In genomic region chrX:71068052-71068918, GRCh38 we compare ENCODE assay signal across 8 cellular contexts. TPM values are rescaled to one million over a fixed set of nuclear protein-coding genes. Genes with fewer than 3 reads are reported as not detected.
DNase-seq lines count a peak whose midpoint lies in the region; ATAC-seq and TF ChIP-seq lines count a peak whose summit lies in the region.

SNX12 (minus strand) TSS chrX:71068334; CDS start chrX:71068306, 28 bp downstream.

- peak within 1 kb of the TSS; percentile 83 for H3K9ac ChIP-seq in adipocyte (ENCODE audit: low read length)
- H3K9ac ChIP-seq in trophoblast cell (ENCODE audit: low read length) = peak within 1 kb of the TSS; percentile 83

- H3K4ac ChIP-seq in trophoblast cell (ENCODE audit: low read depth, low read length) = no peak within 1 kb of the TSS

- peak within 1 kb of the TSS; percentile 8 for H2AFZ ChIP-seq in trophoblast cell (ENCODE audit: insufficient read depth, low read length, poor library complexity)

- H4K91ac ChIP-seq in trophoblast cell (ENCODE audit: low read depth, low read length) = peak within 1 kb of the TSS; percentile 57

- H3K18ac ChIP-seq in trophoblast cell (ENCODE audit: low read length) = no peak within 1 kb of the TSS

- no peak within 1 kb of the TSS for H3K23ac ChIP-seq in trophoblast cell (ENCODE audit: low read length)

- peaks cover 6% of the 10 kb centered on the region for H3K79me1 ChIP-seq in trophoblast cell (ENCODE audit: low read length)

- H3K27ac ChIP-seq in cardiac muscle cell (peak within 1 kb of the TSS; percentile 50), trophoblast cell (ENCODE audit: low read depth, low read length) (peak within 1 kb of the TSS; percentile 83), tibial nerve (peak within 1 kb of the TSS; percentile 74 to 92 (median 87))

- H3K4me3 ChIP-seq in adipocyte (ENCODE audit: low read length) (peak within 1 kb of the TSS; percentile 87), cardiac muscle cell (peak within 1 kb of the TSS; percentile 87), trophoblast cell (ENCODE audit: low read depth, low read length) (peak within 1 kb of the TSS; percentile 84), tibial nerve (peak within 1 kb of the TSS; percentile 45 to 67 (median 55))

- peak within 1 kb of the TSS; percentile 21 for H2BK120ac ChIP-seq in trophoblast cell (ENCODE audit: insufficient read depth, low read length, poor library complexity)

- TF ChIP-seq EP300 in tibial nerve (IDR thresholded peaks at IDR 0.05) = peak in 1 of 2 donors; percentile 83

- H3K36me3 ChIP-seq in adipocyte (ENCODE audit: control insufficient read depth, insufficient read depth, low read length, severe bottlenecking) (no peaks in the 10 kb centered on the region), cardiac muscle cell (no peaks in the 10 kb centered on the region), trophoblast cell (ENCODE audit: control insufficient read depth in 1 of 2, insufficient read depth in 2 of 2, low read length in 2 of 2) (no peaks in the 10 kb centered on the region), tibial nerve (no peaks in the 10 kb centered on the region)

- no peak within 1 kb of the TSS for H2BK12ac ChIP-seq in trophoblast cell (ENCODE audit: low read length)

- peak within 1 kb of the TSS; percentile 42 for H2BK5ac ChIP-seq in trophoblast cell (ENCODE audit: low read depth, low read length, poor library complexity)

- no peak within 1 kb of the TSS for H2AK5ac ChIP-seq in trophoblast cell (ENCODE audit: low read length)

- DNase-seq in GM13976 (ENCODE audit: low spot score) = peak; percentile 86
- peak; percentile 82 for DNase-seq in NCI-H1436 treated with DMSO at 0.1 percent for 48 hours (lab: John Stamatoyannopoulos, UW)
- peak; percentile 76 for DNase-seq in T follicular helper cell (ENCODE audit: low read depth)
- DNase-seq in adipocyte (ENCODE audit: low read depth) = peak; percentile 94
- DNase-seq in cardiac muscle cell (ENCODE audit: low read depth in 1 of 2, low spot score in 1 of 2) = peak; percentile 90 to 96
- peak; percentile 77 to 80 for DNase-seq in trophoblast cell
- DNase-seq in tibial nerve (ENCODE audit: low spot score in 2 of 2) = peak; percentile 78 to 87

- H3K4me1 ChIP-seq in adipocyte (ENCODE audit: control insufficient read depth, insufficient read depth, low read length) (no peaks in the 10 kb centered on the region), cardiac muscle cell (ENCODE audit: low read depth) (no peaks in the 10 kb centered on the region), trophoblast cell (ENCODE audit: control insufficient read depth in 1 of 2, insufficient read depth in 2 of 2, low read length in 2 of 2) (no peaks in the 10 kb centered on the region), tibial nerve (peaks cover 0 to 9% (median 0%) of the 10 kb centered on the region in 4 donors)

- WGBS in trophoblast cell (ENCODE audit: extremely low coverage, insufficient coverage, insufficient read length) = no CpG with 5 or more reads among the region's 72 CpGs
- 1 to 37% methylated on average over 25 to 43 of the region's 72 CpGs for WGBS in tibial nerve, 2 donors

- H4K12ac ChIP-seq in trophoblast cell (ENCODE audit: low read depth, low read length) = peak within 1 kb of the TSS; percentile 38

- TF ChIP-seq CTCF in GM13976 (IDR thresholded peaks at IDR 0.05; ENCODE audit: borderline replicate concordance, control extremely low read depth, extremely low read depth, insufficient read depth, missing control alignments) (peak; percentile 77), cardiac muscle cell (IDR thresholded peaks at IDR 0.05; ENCODE audit: low read depth, low read length) (no peak), tibial nerve (IDR thresholded peaks at IDR 0.05) (peak in 2 of 5 experiments; percentile 95 to 97)

- peak; percentile 96 for ATAC-seq in HG02852 (IDR thresholded peaks at IDR 0.05; ENCODE audit: unreplicated experiment)

- peak in 1 of 2 donors; percentile 65 for TF ChIP-seq POLR2A in tibial nerve (IDR thresholded peaks at IDR 0.05)

- no peaks in the 10 kb centered on the region for H3K9me3 ChIP-seq in adipocyte (ENCODE audit: control insufficient read depth, low read length)
- no peaks in the 10 kb centered on the region for H3K9me3 ChIP-seq in cardiac muscle cell (ENCODE audit: low read depth)
- no peaks in the 10 kb centered on the region for H3K9me3 ChIP-seq in trophoblast cell (ENCODE audit: insufficient read depth, low read depth, low read length)
- no peaks in the 10 kb centered on the region for H3K9me3 ChIP-seq in tibial nerve

- no peaks in the 10 kb centered on the region for H3K79me2 ChIP-seq in trophoblast cell (ENCODE audit: control insufficient read depth, insufficient read depth, low read length, poor library complexity)

- H3K27me3 ChIP-seq in adipocyte (replicated peaks; ENCODE audit: control insufficient read depth, insufficient read depth, low read length) (peaks cover 4% of the 10 kb centered on the region), cardiac muscle cell (no peaks in the 10 kb centered on the region), trophoblast cell (ENCODE audit: insufficient read depth, low read length) (no peaks in the 10 kb centered on the region), tibial nerve (no peaks in the 10 kb centered on the region)

- peak within 1 kb of the TSS; percentile 77 for H3K14ac ChIP-seq in trophoblast cell (ENCODE audit: low read length)

- H3K4me2 ChIP-seq in trophoblast cell (ENCODE audit: low read length) = peak within 1 kb of the TSS; percentile 94

- peak within 1 kb of the TSS; percentile 90 for H4K8ac ChIP-seq in trophoblast cell (ENCODE audit: low read depth, low read length)

- in situ Hi-C loops in GM13976 (cut with MboI; ENCODE audit: low sequenced_read_pairs, unreplicated experiment) = no loop called here

RNA-seq across cellular contexts. Expression of gene SNX12, which starts in this region (rescaled TPM):
- total RNA-seq in cardiac muscle cell (45.7 and 62.3 TPM in 2 replicates), tibial nerve (10 to 100 TPM; 41.6 to 52.2 (median 43.1) TPM)
- polyA plus RNA-seq in cardiac muscle cell = 6.6 and 9.5 TPM in 2 replicates
- 83.7 and 84.0 TPM in 2 replicates for polyA plus RNA-seq in trophoblast cell (2013)

Comparison
In these comparisons a context has a peak if more than half of its experiments do, and no peak if none do; other contexts are left out.
1. Peak in every context shown above with its lines: DNase-seq, ATAC-seq, H3K4me3 ChIP-seq and H3K27ac ChIP-seq.